7 cellular contexts compared by ENCODE assay signal in the genomic region with DNA sequence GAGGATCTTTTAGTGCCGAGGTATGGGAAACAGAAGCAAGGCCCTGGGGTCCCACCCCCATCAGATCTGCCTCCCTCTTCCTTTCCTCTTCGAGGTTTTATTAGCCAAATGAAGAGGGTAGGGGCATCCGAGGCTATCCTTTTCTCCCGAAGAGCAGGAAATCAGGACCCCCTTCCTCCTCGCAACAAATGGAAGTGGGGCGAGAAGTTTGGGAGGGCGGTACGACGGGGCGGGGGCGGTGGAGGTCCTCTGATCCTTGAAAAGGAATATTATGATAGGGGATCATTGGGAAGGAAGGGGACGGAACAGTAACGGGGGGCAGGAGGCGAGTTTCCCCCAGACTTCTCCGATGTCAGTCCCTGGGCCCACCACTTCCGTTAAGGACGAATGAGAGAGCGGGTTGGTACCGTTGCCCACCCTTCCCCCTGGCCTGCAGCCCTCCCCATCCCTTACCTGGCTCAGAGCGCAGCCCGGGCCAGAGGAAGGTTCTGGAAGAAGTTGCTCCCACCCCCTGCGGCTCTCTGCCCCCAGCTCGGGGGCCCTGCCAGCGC. TPM values are rescaled to one million over a fixed set of nuclear protein-coding genes. Genes with fewer than 3 reads are reported as not detected.
DNase-seq lines count a peak whose midpoint lies in the region; ATAC-seq and TF ChIP-seq lines count a peak whose summit lies in the region.

No MANE protein-coding gene starts in this region.

- H4K20me1 ChIP-seq in HCT116 (ENCODE audit: insufficient read depth), result no peaks in the 10 kb centered on the region

- peak overlapping the region; percentile 81 for H3K4me2 ChIP-seq in HCT116 (ENCODE audit: low read length)

- H3K9me3 ChIP-seq in HCT116 (ENCODE audit: control insufficient read depth in 1 of 2, insufficient read depth in 1 of 2, low read depth in 1 of 2, low read length in 2 of 2), result no peaks in the 10 kb centered on the region

- RAD21 ChIA-PET in HCT116 (lab: Charles Lee; ENCODE audit: low non-redundant PET in 1 of 2, low total read pairs in 2 of 2, uncharacterized antibody in 2 of 2, unreplicated experiment in 2 of 2), result interaction anchor here in 1 of 2 experiments (1.6 kb wide), 1 partner anchor 17 kb away, joined by 4 read pairs; no protein-coding TSS in a partner anchor

- H3K79me2 ChIP-seq in HCT116 (ENCODE audit: insufficient read depth, low read length), result no peaks in the 10 kb centered on the region

- H3K9me3 Mint-ChIP-seq in T-cell, result no peaks in the 10 kb centered on the region
- H3K9me3 Mint-ChIP-seq in stimulated activated memory B cell treated with anti-CD40 and anti-IgM and Interleukin-4, amounts not matched to agents 10 μg/mL and 1 μg/mL and 100 μg/mL, for 72 hours, result no peaks in the 10 kb centered on the region

- H3K4me3 Mint-ChIP-seq in T-cell, result peak overlapping the region; percentile 74 to 77 (median 76)
- peak overlapping the region; percentile 74 for H3K4me3 Mint-ChIP-seq in stimulated activated memory B cell treated with anti-CD40 and anti-IgM and Interleukin-4, amounts not matched to agents 10 μg/mL and 1 μg/mL and 100 μg/mL, for 72 hours

- TF ChIP-seq CTCF in HCT116 (IDR thresholded peaks at IDR 0.05 in 2 of 3, conservative IDR thresholded peaks at IDR 0.05 in 1 of 3; ENCODE audit: borderline replicate concordance in 1 of 3, insufficient read depth in 1 of 3, low read depth in 2 of 3, low read length in 2 of 3), result no peak

- no peaks in the 10 kb centered on the region for H3K9me2 ChIP-seq in HCT116 (ENCODE audit: insufficient read depth)

- no peaks in the 10 kb centered on the region for H3K36me3 ChIP-seq in HCT116 (ENCODE audit: control insufficient read depth in 1 of 2, insufficient read depth in 2 of 2, low read length in 2 of 2)

- DNase-seq in HCT116 (ENCODE audit: low read depth, low spot score) (no peak), T-cell (no peak), posterior cingulate gyrus (no peak), SK-N-DZ (ENCODE audit: low spot score) (no peak)
- DNase-seq in activated effector memory CD4-positive, alpha-beta T cell treated with Interleukin-2 at 50 U/mL for 16 hours, result no peak

- H3K27ac Mint-ChIP-seq in T-cell, result no peak overlapping the region
- no peak overlapping the region for H3K27ac Mint-ChIP-seq in stimulated activated memory B cell treated with anti-CD40 and anti-IgM and Interleukin-4, amounts not matched to agents 10 μg/mL and 1 μg/mL and 100 μg/mL, for 72 hours

- ATAC-seq in HCT116, result no peak
- ATAC-seq in T-cell (replicated peaks in 1 of 4), result peak in 2 of 4 experiments; percentile 4 to 13
- no peak for ATAC-seq in stimulated activated memory B cell treated with anti-CD40 and anti-IgM and Interleukin-4, amounts not matched to agents 10 μg/mL and 1 μg/mL and 100 μg/mL, for 72 hours

- H3K4me1 Mint-ChIP-seq in T-cell, result peaks cover 49 to 54% (median 53%) of the 10 kb centered on the region in 3 donors
- H3K4me1 Mint-ChIP-seq in stimulated activated memory B cell treated with anti-CD40 and anti-IgM and Interleukin-4, amounts not matched to agents 10 μg/mL and 1 μg/mL and 100 μg/mL, for 72 hours, result peaks cover 53% of the 10 kb centered on the region

- no peaks in the 10 kb centered on the region for H3K27me3 ChIP-seq in HCT116 (ENCODE audit: insufficient read depth, low read length)

- no TSS peak for BruUV-seq in HCT116 (replicated peaks; lab: Mats Ljungman, UMichigan)

- CTCF ChIA-PET in HCT116 (lab: Charles Lee), result interaction anchor here (1.2 to 1.4 kb wide), 3 partner anchors 10 to 35 kb away, joined by 4 read pairs; no protein-coding TSS in a partner anchor
- CTCF ChIA-PET in T-cell (lab: Charles Lee), result interaction anchor here in 1 of 2 donors (0.6 to 1.9 kb wide), 4 partner anchors 11 to 143 kb away, joined by 3 to 8 read pairs (median 4); no protein-coding TSS in a partner anchor

- H2AFZ ChIP-seq in HCT116 (ENCODE audit: low read depth, low read length, poor library complexity, severe bottlenecking), result no peak overlapping the region

- no peaks in the 10 kb centered on the region for H3K36me3 Mint-ChIP-seq in T-cell
- no peaks in the 10 kb centered on the region for H3K36me3 Mint-ChIP-seq in stimulated activated memory B cell treated with anti-CD40 and anti-IgM and Interleukin-4, amounts not matched to agents 10 μg/mL and 1 μg/mL and 100 μg/mL, for 72 hours

- TF ChIP-seq POLR2A in HCT116 (IDR thresholded peaks at IDR 0.05; ENCODE audit: borderline replicate concordance, extremely low read depth, insufficient read depth, insufficient read length), result no peak

- no peak overlapping the region for H3K27ac ChIP-seq in HCT116 (ENCODE audit: low read depth, low read length)

- H3K9ac ChIP-seq in HCT116 (ENCODE audit: low read length), result no peak overlapping the region

- peaks cover 17 to 30% of the 10 kb centered on the region in 2 experiments; a peak in 3 of 4 replicates for H3K4me1 ChIP-seq in HCT116 (ENCODE audit: control insufficient read depth in 1 of 2, insufficient read depth in 2 of 2, low read length in 2 of 2)

- POLR2A ChIA-PET in HCT116 (lab: Charles Lee) (interaction anchor here (3.1 kb wide), 1 partner anchor 8 kb away, joined by 18 read pairs; no protein-coding TSS in a partner anchor), T-cell (lab: Charles Lee) (interaction anchor here in 1 of 2 donors (0.5 kb wide), 1 partner anchor 41 kb away, joined by 6 read pairs; no protein-coding TSS in a partner anchor)

- H3K4me3 ChIP-seq in HCT116 (replicated peaks in 1 of 2; ENCODE audit: low read depth in 1 of 2, low read length in 2 of 2), result peak overlapping the region; percentile 18 to 33; a peak in 3 of 4 replicates
- peak overlapping the region; percentile 38 for H3K4me3 ChIP-seq in iPS-11a (ENCODE audit: low read depth, low read length)

- TF ChIP-seq RAD21 in HCT116 (IDR thresholded peaks at IDR 0.05; ENCODE audit: low read depth), result no peak

- intact Hi-C loops in HCT116 (cut with micrococcal nuclease), result no loop called here
- intact Hi-C loops in posterior cingulate gyrus (cut with DNase I), result no loop called here

- H3K27me3 Mint-ChIP-seq in T-cell, result peaks cover 0 to 7% of the 10 kb centered on the region in 2 donors
- peaks cover 44% of the 10 kb centered on the region for H3K27me3 Mint-ChIP-seq in stimulated activated memory B cell treated with anti-CD40 and anti-IgM and Interleukin-4, amounts not matched to agents 10 μg/mL and 1 μg/mL and 100 μg/mL, for 72 hours

TF ChIP-seq in HCT116, 20 proteins besides CTCF, POLR2A, EP300 and RAD21:
- TF ChIP-seq SIN3A (IDR thresholded peaks at IDR 0.05; ENCODE audit: low read depth), result no peak
- TF ChIP-seq EZH2 (IDR thresholded peaks at IDR 0.05), result no peak
- no peak for TF ChIP-seq ZBTB33 (IDR thresholded peaks at IDR 0.05; ENCODE audit: extremely low read depth, insufficient replicate concordance, low read length)
- TF ChIP-seq EGR1 (IDR thresholded peaks at IDR 0.05; ENCODE audit: low read depth), result no peak
- no peak for TF ChIP-seq ELF1 (IDR thresholded peaks at IDR 0.05; ENCODE audit: borderline replicate concordance, low read depth)
- TF ChIP-seq ZFX (IDR thresholded peaks at IDR 0.05), result no peak
- TF ChIP-seq MAX (IDR thresholded peaks at IDR 0.05), result no peak
- TF ChIP-seq JUND (IDR thresholded peaks at IDR 0.05), result no peak
- no peak for TF ChIP-seq CEBPB (IDR thresholded peaks at IDR 0.05; ENCODE audit: low read depth)
- TF ChIP-seq, protein P1, sequence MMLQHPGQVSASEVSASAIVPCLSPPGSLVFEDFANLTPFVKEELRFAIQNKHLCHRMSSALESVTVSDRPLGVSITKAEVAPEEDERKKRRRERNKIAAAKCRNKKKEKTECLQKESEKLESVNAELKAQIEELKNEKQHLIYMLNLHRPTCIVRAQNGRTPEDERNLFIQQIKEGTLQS (IDR thresholded peaks at IDR 0.05), result no peak
- no peak for TF ChIP-seq SP1 (IDR thresholded peaks at IDR 0.05; ENCODE audit: low read depth)

RNA-seq across cellular contexts. Expression of gene FOXJ1, which starts 0.3 kb away (rescaled TPM):
- 0.61 TPM for total RNA-seq in HCT116 (2021; ENCODE audit: unreplicated experiment)
- 0.27 and 0.30 TPM in 2 replicates for polyA plus RNA-seq in HCT116 (2012)
- total RNA-seq in T-cell, result 1 to 10 TPM in 4 of 5 donors, under 1 TPM in 1; 0.99 to 3.0 (median 1.7) TPM
- 0.70 and 0.80 TPM in 2 replicates for polyA plus RNA-seq in SK-N-DZ (2014; cell fraction: cytosol; rRNA removed)
- 0.21 and 1.1 TPM in 2 replicates for polyA plus RNA-seq in SK-N-DZ (2014; cell fraction: nucleus; rRNA removed)

RNA-seq across cellular contexts. Expression of gene EXOC7, which starts 37.1 kb away (rescaled TPM):
- total RNA-seq in HCT116 (2021; ENCODE audit: unreplicated experiment) (114 TPM), T-cell (100 to 1,000 TPM; 119 to 181 (median 156) TPM)
- polyA plus RNA-seq in HCT116 (2012), result 57.8 and 59.4 TPM in 2 replicates
- 57.8 and 63.1 TPM in 2 replicates for polyA plus RNA-seq in SK-N-DZ (2014; cell fraction: cytosol; rRNA removed)
- 161 and 177 TPM in 2 replicates for polyA plus RNA-seq in SK-N-DZ (2014; cell fraction: nucleus; rRNA removed)
